27 cellular contexts compared by ENCODE assay signal in genomic region chr9:13606576-13606975, GRCh38.
"Had no signal": no experiment of that assay in that cellular context is flagged by ENCODE, and none has a peak within 500 bp of the region (broad histone marks: within the 10 kb centered on the region; RNA-seq: fewer than 3 reads in every experiment).

No MANE protein-coding gene starts in this region.

- ATAC-seq: activated CD4-positive, alpha-beta T cell treated with anti-CD3 and anti-CD28 coated beads for 36 hours; activated T-cell treated with anti-CD3 and anti-CD28 coated beads, Interleukin-2, amount 50 U/mL, for 4 hours; left colon; naive thymus-derived CD8-positive, alpha-beta T cell; right lobe of liver; stimulated activated memory B cell treated with anti-CD40 and anti-IgM and Interleukin-4, amounts not matched to agents 10 μg/mL and 1 μg/mL and 100 μg/mL, for 72 hours had no signal

- H3K27me3 ChIP-seq: cardiac muscle cell, right lobe of liver, SJCRH30, stomach, suprapubic skin had no signal

- DNase-seq: activated B cell treated with CpG ODN at 0.5 μM for 24 hours; activated CD4-positive, alpha-beta T cell treated with anti-CD3 and anti-CD28 coated beads for 36 hours; activated CD4-positive, alpha-beta T cell treated with anti-CD3 and anti-CD28 coated beads, Interleukin-2, amount 50 U/mL, for 4 hours; activated CD8-positive, alpha-beta memory T cell treated with anti-CD3 and anti-CD28 coated beads for 24 hours; activated CD8-positive, alpha-beta memory T cell treated with anti-CD3 and anti-CD28 coated beads, Interleukin-2, amount 50 U/mL, for 4 hours; activated naive CD4-positive, alpha-beta T cell treated with Interleukin-2 at 50 U/mL for 16 hours; activated naive CD8-positive, alpha-beta T cell treated with anti-CD3 and anti-CD28 coated beads, Interleukin-2, amount 10 ng/mL, durations not matched to agents 7 days and 5 days; activated T-cell treated with anti-CD3 and anti-CD28 coated beads, Interleukin-2, amount 50 U/mL, for 4 hours; amygdala; effector CD4-positive, alpha-beta T cell; erythroblast; foreskin melanocyte; glutamatergic neuron; islet precursor cell; left colon; naive thymus-derived CD8-positive, alpha-beta T cell; right lobe of liver; SJCRH30; stimulated activated CD4-positive, alpha-beta T cell treated with anti-CD3 and anti-CD28 coated beads, Interleukin-1b, Interleukin-23, amount 100 ng/mL, for 48 hours; stomach; T1000 had no signal

- H3K27ac ChIP-seq: right lobe of liver, SJCRH30 had no signal

- H3K4me3 ChIP-seq: cardiac muscle cell, lung, prostate gland, right lobe of liver, SJCRH30, skin epidermis, stomach, suprapubic skin had no signal

- H3K36me3 ChIP-seq: cardiac muscle cell, prostate gland, right lobe of liver, SJCRH30, stomach, suprapubic skin had no signal

- H3K9me3 ChIP-seq: prostate gland, right lobe of liver, suprapubic skin had no signal

- H3K4me1 ChIP-seq: prostate gland, right lobe of liver had no signal
